Comparison of ENCODE assay signal across 2 cellular contexts in the genomic region with DNA sequence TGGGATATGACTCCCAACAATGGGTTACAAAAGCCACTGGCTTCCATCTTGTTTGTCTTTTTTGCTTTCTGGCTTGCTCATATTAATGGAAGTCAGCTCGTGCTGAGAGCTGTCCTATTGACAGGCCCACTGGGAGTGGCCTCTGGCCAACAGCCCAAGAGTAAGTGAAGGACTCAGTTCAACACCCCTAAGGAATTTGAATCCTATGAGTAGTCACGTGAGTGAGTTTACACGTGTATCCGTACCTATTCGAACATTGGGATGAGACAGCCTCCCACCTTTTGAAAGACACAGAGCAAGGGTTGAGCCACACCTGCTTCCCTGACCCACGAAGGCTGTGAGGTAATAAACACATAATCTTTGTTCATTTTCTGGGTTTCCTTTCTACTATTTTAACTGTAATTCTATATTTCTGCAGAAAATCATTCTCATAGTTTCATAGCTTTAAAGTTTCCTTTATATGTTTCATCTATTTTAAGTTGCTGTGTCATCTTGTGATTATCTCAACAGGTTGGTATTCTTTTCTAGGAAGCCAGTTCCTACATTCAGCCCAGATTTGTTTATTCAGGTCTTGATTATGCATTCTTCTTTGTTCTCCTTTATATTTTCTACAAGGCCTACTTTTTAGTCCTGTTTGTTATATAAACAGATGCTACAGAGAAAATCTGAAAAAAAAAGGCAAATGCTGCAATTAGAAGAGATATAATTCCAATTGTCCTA.
TF ChIP-seq lines count a peak whose summit lies in the region.

No MANE protein-coding gene starts in this region.

TF ChIP-seq in GM23338, 12 proteins besides CTCF, POLR2A, EP300 and RAD21 (continues in another document):
- TF ChIP-seq EZH2phosphoT487 (IDR thresholded peaks at IDR 0.05; ENCODE audit: unreplicated experiment) (no peak), STAT1 (IDR thresholded peaks at IDR 0.05; ENCODE audit: unreplicated experiment) (no peak), CREB1 (CRISPR knock-in tag; IDR thresholded peaks at IDR 0.05; ENCODE audit: low read depth) (no peak), JUNB (IDR thresholded peaks at IDR 0.05; ENCODE audit: unreplicated experiment) (no peak), ZNF331 (CRISPR knock-in tag; IDR thresholded peaks at IDR 0.05; ENCODE audit: low read depth) (no peak)
- TF ChIP-seq, protein P1, sequence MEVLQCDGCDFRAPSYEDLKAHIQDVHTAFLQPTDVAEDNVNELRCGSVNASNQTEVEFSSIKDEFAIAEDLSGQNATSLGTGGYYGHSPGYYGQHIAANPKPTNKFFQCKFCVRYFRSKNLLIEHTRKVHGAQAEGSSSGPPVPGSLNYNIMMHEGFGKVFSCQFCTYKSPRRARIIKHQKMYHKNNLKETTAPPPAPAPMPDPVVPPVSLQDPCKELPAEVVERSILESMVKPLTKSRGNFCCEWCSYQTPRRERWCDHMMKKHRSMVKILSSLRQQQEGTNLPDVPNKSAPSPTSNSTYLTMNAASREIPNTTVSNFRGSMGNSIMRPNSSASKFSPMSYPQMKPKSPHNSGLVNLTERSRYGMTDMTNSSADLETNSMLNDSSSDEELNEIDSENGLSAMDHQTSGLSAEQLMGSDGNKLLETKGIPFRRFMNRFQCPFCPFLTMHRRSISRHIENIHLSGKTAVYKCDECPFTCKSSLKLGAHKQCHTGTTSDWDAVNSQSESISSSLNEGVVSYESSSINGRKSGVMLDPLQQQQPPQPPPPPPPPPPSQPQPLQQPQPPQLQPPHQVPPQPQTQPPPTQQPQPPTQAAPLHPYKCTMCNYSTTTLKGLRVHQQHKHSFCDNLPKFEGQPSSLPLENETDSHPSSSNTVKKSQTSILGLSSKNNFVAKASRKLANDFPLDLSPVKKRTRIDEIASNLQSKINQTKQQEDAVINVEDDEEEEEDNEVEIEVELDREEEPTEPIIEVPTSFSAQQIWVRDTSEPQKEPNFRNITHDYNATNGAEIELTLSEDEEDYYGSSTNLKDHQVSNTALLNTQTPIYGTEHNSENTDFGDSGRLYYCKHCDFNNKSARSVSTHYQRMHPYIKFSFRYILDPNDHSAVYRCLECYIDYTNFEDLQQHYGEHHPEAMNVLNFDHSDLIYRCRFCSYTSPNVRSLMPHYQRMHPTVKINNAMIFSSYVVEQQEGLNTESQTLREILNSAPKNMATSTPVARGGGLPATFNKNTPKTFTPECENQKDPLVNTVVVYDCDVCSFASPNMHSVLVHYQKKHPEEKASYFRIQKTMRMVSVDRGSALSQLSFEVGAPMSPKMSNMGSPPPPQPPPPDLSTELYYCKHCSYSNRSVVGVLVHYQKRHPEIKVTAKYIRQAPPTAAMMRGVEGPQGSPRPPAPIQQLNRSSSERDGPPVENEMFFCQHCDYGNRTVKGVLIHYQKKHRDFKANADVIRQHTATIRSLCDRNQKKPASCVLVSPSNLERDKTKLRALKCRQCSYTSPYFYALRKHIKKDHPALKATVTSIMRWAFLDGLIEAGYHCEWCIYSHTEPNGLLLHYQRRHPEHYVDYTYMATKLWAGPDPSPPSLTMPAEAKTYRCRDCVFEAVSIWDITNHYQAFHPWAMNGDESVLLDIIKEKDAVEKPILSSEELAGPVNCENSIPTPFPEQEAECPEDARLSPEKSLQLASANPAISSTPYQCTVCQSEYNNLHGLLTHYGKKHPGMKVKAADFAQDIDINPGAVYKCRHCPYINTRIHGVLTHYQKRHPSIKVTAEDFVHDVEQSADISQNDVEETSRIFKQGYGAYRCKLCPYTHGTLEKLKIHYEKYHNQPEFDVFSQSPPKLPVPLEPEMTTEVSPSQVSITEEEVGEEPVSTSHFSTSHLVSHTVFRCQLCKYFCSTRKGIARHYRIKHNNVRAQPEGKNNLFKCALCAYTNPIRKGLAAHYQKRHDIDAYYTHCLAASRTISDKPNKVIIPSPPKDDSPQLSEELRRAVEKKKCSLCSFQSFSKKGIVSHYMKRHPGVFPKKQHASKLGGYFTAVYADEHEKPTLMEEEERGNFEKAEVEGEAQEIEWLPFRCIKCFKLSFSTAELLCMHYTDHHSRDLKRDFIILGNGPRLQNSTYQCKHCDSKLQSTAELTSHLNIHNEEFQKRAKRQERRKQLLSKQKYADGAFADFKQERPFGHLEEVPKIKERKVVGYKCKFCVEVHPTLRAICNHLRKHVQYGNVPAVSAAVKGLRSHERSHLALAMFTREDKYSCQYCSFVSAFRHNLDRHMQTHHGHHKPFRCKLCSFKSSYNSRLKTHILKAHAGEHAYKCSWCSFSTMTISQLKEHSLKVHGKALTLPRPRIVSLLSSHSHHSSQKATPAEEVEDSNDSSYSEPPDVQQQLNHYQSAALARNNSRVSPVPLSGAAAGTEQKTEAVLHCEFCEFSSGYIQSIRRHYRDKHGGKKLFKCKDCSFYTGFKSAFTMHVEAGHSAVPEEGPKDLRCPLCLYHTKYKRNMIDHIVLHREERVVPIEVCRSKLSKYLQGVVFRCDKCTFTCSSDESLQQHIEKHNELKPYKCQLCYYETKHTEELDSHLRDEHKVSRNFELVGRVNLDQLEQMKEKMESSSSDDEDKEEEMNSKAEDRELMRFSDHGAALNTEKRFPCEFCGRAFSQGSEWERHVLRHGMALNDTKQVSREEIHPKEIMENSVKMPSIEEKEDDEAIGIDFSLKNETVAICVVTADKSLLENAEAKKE (CRISPR knock-in tag; IDR thresholded peaks at IDR 0.05), result no peak
- TF ChIP-seq, protein P2, sequence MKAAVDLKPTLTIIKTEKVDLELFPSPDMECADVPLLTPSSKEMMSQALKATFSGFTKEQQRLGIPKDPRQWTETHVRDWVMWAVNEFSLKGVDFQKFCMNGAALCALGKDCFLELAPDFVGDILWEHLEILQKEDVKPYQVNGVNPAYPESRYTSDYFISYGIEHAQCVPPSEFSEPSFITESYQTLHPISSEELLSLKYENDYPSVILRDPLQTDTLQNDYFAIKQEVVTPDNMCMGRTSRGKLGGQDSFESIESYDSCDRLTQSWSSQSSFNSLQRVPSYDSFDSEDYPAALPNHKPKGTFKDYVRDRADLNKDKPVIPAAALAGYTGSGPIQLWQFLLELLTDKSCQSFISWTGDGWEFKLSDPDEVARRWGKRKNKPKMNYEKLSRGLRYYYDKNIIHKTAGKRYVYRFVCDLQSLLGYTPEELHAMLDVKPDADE (IDR thresholded peaks at IDR 0.05), result no peak
- TF ChIP-seq, protein P3, sequence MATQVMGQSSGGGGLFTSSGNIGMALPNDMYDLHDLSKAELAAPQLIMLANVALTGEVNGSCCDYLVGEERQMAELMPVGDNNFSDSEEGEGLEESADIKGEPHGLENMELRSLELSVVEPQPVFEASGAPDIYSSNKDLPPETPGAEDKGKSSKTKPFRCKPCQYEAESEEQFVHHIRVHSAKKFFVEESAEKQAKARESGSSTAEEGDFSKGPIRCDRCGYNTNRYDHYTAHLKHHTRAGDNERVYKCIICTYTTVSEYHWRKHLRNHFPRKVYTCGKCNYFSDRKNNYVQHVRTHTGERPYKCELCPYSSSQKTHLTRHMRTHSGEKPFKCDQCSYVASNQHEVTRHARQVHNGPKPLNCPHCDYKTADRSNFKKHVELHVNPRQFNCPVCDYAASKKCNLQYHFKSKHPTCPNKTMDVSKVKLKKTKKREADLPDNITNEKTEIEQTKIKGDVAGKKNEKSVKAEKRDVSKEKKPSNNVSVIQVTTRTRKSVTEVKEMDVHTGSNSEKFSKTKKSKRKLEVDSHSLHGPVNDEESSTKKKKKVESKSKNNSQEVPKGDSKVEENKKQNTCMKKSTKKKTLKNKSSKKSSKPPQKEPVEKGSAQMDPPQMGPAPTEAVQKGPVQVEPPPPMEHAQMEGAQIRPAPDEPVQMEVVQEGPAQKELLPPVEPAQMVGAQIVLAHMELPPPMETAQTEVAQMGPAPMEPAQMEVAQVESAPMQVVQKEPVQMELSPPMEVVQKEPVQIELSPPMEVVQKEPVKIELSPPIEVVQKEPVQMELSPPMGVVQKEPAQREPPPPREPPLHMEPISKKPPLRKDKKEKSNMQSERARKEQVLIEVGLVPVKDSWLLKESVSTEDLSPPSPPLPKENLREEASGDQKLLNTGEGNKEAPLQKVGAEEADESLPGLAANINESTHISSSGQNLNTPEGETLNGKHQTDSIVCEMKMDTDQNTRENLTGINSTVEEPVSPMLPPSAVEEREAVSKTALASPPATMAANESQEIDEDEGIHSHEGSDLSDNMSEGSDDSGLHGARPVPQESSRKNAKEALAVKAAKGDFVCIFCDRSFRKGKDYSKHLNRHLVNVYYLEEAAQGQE (IDR thresholded peaks at IDR 0.05; ENCODE audit: unreplicated experiment), result no peak

TF ChIP-seq in H1, 55 proteins besides CTCF, POLR2A, EP300 and RAD21:
- no peak for TF ChIP-seq TCF12 (IDR thresholded peaks at IDR 0.05; ENCODE audit: low read depth, low read length)
- no peak for TF ChIP-seq TBP (IDR thresholded peaks at IDR 0.05; ENCODE audit: low read depth, low read length)
- no peak for TF ChIP-seq NANOG (IDR thresholded peaks at IDR 0.05; ENCODE audit: insufficient read depth, low read depth, low read length, poor library complexity, severe bottlenecking)
- no peak for TF ChIP-seq BACH1 (IDR thresholded peaks at IDR 0.05; ENCODE audit: low read length)
- no peak for TF ChIP-seq RFX5 (IDR thresholded peaks at IDR 0.05; ENCODE audit: borderline replicate concordance, low read depth, low read length)
- TF ChIP-seq SP2 (IDR thresholded peaks at IDR 0.05; ENCODE audit: low read length), result no peak
- no peak for TF ChIP-seq KDM4A (IDR thresholded peaks at IDR 0.05; ENCODE audit: low read depth, low read length, severe bottlenecking)
- TF ChIP-seq SAP30 (IDR thresholded peaks at IDR 0.05; ENCODE audit: insufficient read depth, insufficient replicate concordance, low read length), result no peak
